33 cellular contexts compared by ENCODE assay signal in genomic region chr7:7647495-7648036, GRCh38.
"Had no signal": no experiment of that assay in that cellular context is flagged by ENCODE, and none has a peak within 500 bp of the region (broad histone marks: within the 10 kb centered on the region; RNA-seq: fewer than 3 reads in every experiment).

No MANE protein-coding gene starts in this region.

- H3K27ac Mint-ChIP-seq: activated B cell treated with CpG ODN at 0.5 μM for 24 hours; activated CD8-positive, alpha-beta T cell treated with anti-CD3 and anti-CD28 coated beads for 36 hours; activated naive CD8-positive, alpha-beta T cell; activated T-helper 17 cell treated with anti-CD3 and anti-CD28 coated beads, Interleukin-2, amount 50 U/mL, for 72 hours; effector memory CD8-positive, alpha-beta T cell; T-helper 2 cell treated with Interferon-gamma antibody and Interleukin-4, amounts not matched to agents 5 μg/mL and 100 μg/mL, for 36 hours had no signal

- H3K27me3 ChIP-seq: brain microvascular endothelial cell, gastrocnemius medialis, heart left ventricle had no signal

- H3K9me3 ChIP-seq: gastrocnemius medialis had no signal

- H3K4me1 ChIP-seq: gastrocnemius medialis had no signal

- H3K4me3 ChIP-seq: gastrocnemius medialis, heart left ventricle had no signal

- H3K27me3 Mint-ChIP-seq: activated B cell treated with CpG ODN at 0.5 μM for 24 hours; activated CD8-positive, alpha-beta T cell treated with anti-CD3 and anti-CD28 coated beads for 36 hours; activated naive CD8-positive, alpha-beta T cell; activated T-helper 17 cell treated with anti-CD3 and anti-CD28 coated beads, Interleukin-2, amount 50 U/mL, for 72 hours; effector memory CD8-positive, alpha-beta T cell; T-helper 17 cell had no signal

- ATAC-seq: activated CD4-positive, CD25-positive, alpha-beta regulatory T cell treated with anti-CD3 and anti-CD28 coated beads, Interleukin-2, amount 50 U/mL, for 24 hours; activated CD8-positive, alpha-beta T cell treated with anti-CD3 and anti-CD28 coated beads for 36 hours; activated T-cell treated with anti-CD3 and anti-CD28 coated beads, Interleukin-2, amount 50 U/mL, for 4 hours; activated T-helper 17 cell treated with anti-CD3 and anti-CD28 coated beads, Interleukin-2, amount 50 U/mL, for 72 hours; effector memory CD8-positive, alpha-beta T cell; gastrocnemius medialis; heart left ventricle; T-helper 17 cell had no signal

- H3K27ac ChIP-seq: brain microvascular endothelial cell, epithelial cell of prostate, gastrocnemius medialis, heart left ventricle, WERI-Rb-1 had no signal

- H3K9me3 Mint-ChIP-seq: activated B cell treated with CpG ODN at 0.5 μM for 24 hours; activated T-cell treated with anti-CD3 and anti-CD28 coated beads, Interleukin-2, amount 50 U/mL, for 4 hours; activated T-helper 17 cell treated with anti-CD3 and anti-CD28 coated beads, Interleukin-2, amount 50 U/mL, for 72 hours; effector memory CD8-positive, alpha-beta T cell; T-helper 2 cell treated with Interferon-gamma antibody and Interleukin-4, amounts not matched to agents 5 μg/mL and 100 μg/mL, for 36 hours had no signal

- FAIRE-seq: astrocyte, colon had no signal

- H3K36me3 ChIP-seq: brain microvascular endothelial cell, gastrocnemius medialis, heart left ventricle, WERI-Rb-1 had no signal

- H3K4me3 Mint-ChIP-seq: activated B cell treated with CpG ODN at 0.5 μM for 24 hours; activated CD8-positive, alpha-beta T cell treated with anti-CD3 and anti-CD28 coated beads for 36 hours; activated naive CD8-positive, alpha-beta T cell; activated T-cell treated with anti-CD3 and anti-CD28 coated beads, Interleukin-2, amount 50 U/mL, for 4 hours; activated T-helper 17 cell treated with anti-CD3 and anti-CD28 coated beads, Interleukin-2, amount 50 U/mL, for 72 hours; effector memory CD8-positive, alpha-beta T cell; T-helper 17 cell; T-helper 2 cell treated with Interferon-gamma antibody and Interleukin-4, amounts not matched to agents 5 μg/mL and 100 μg/mL, for 36 hours had no signal

- DNase-seq: activated B cell treated with CpG ODN at 0.5 μM for 24 hours; activated CD4-positive, alpha-beta T cell treated with anti-CD3 and anti-CD28 coated beads for 48 hours; activated CD4-positive, alpha-beta T cell treated with anti-CD3 and anti-CD28 coated beads, Interleukin-2, amount 50 U/mL, for 1 hour; activated CD4-positive, alpha-beta T cell treated with anti-CD3 and anti-CD28 coated beads, Interleukin-2, amount 50 U/mL, for 48 hours; activated CD8-positive, alpha-beta memory T cell treated with anti-CD3 and anti-CD28 coated beads for 24 hours; activated CD8-positive, alpha-beta T cell treated with anti-CD3 and anti-CD28 coated beads for 36 hours; activated effector memory CD4-positive, alpha-beta T cell treated with Interleukin-2 at 50 U/mL for 16 hours; activated gamma-delta T cell treated with Interleukin-2 at 50 U/mL for 16 hours; activated naive CD4-positive, alpha-beta T cell treated with anti-CD3 and anti-CD28 coated beads, Interleukin-2, amount 50 U/mL, for 16 hours; activated naive CD4-positive, alpha-beta T cell treated with Interleukin-2 at 50 U/mL for 16 hours; activated T-cell treated with anti-CD3 and anti-CD28 coated beads, Interleukin-2, amount 50 U/mL, for 4 hours; amniotic stem cell; anterior cingulate cortex; brain microvascular endothelial cell; caudate nucleus; cortex of kidney; dermis blood vessel endothelial cell; effector CD4-positive, alpha-beta T cell; effector memory CD8-positive, alpha-beta T cell; foreskin fibroblast; gastrocnemius medialis; glutamatergic neuron; heart left ventricle; T-helper 17 cell; T1000; WERI-Rb-1 had no signal
